Comparison of ENCODE assay signal across 1 cellular context in genomic region chr14:73634333-73634833, GRCh38.
A peak's percentile ranks its signal among the peaks of the same experiment; 100 is the strongest.
TF ChIP-seq lines count a peak whose summit lies in the region.

No MANE protein-coding gene starts in this region.

TF ChIP-seq in HepG2, 621 proteins besides CTCF, POLR2A, EP300 and RAD21 (continued from another document):
- TF ChIP-seq ZBTB10 (CRISPR knock-in tag; IDR thresholded peaks at IDR 0.05; ENCODE audit: borderline replicate concordance): no peak
- peak; percentile 29; the same call in 1 of the 2 replicates for TF ChIP-seq ZBTB33 (CRISPR knock-in tag; IDR thresholded peaks at IDR 0.05)
